Comparison of ENCODE assay signal across 17 cellular contexts in genomic region chr2:235201796-235202195, GRCh38.
"Had no signal": no experiment of that assay in that cellular context is flagged by ENCODE, and none has a peak within 500 bp of the region (broad histone marks: within the 10 kb centered on the region; RNA-seq: fewer than 3 reads in every experiment).

No MANE protein-coding gene starts in this region.

- H3K9me3 ChIP-seq: prostate gland, thoracic aorta had no signal

- H3K4me1 Mint-ChIP-seq: activated naive CD8-positive, alpha-beta T cell treated with anti-CD3 and anti-CD28 coated beads, Interleukin-2, amount 10 ng/mL, durations not matched to agents 7 days and 5 days; central memory CD8-positive, alpha-beta T cell; T-cell had no signal

- H3K27me3 ChIP-seq: brain microvascular endothelial cell had no signal

- H3K4me3 Mint-ChIP-seq: activated naive CD8-positive, alpha-beta T cell treated with anti-CD3 and anti-CD28 coated beads, Interleukin-2, amount 10 ng/mL, durations not matched to agents 7 days and 5 days; activated T-helper 1 cell treated with anti-CD3 and anti-CD28 coated beads, Interleukin-12 subunit alpha, Interleukin-12 subunit beta, Interleukin-2, Interleukin-4 antibody, amounts not matched to agents 30 ng/mL and 10 ng/mL and 1 ng/mL, durations not matched to agents 14 hours and 24 hours and 36 hours; central memory CD8-positive, alpha-beta T cell; T-cell had no signal

- ATAC-seq: activated CD4-positive, CD25-positive, alpha-beta regulatory T cell treated with anti-CD3 and anti-CD28 coated beads, Interleukin-2, amount 50 U/mL, for 24 hours; heart left ventricle; left lobe of liver; sciatic nerve; T-cell had no signal

- H3K9me3 Mint-ChIP-seq: activated naive CD8-positive, alpha-beta T cell treated with anti-CD3 and anti-CD28 coated beads, Interleukin-2, amount 10 ng/mL, durations not matched to agents 7 days and 5 days; activated T-helper 1 cell treated with anti-CD3 and anti-CD28 coated beads, Interleukin-12 subunit alpha, Interleukin-12 subunit beta, Interleukin-2, Interleukin-4 antibody, amounts not matched to agents 30 ng/mL and 10 ng/mL and 1 ng/mL, durations not matched to agents 14 hours and 24 hours and 36 hours; central memory CD8-positive, alpha-beta T cell; T-cell had no signal

- H3K27ac Mint-ChIP-seq: activated naive CD8-positive, alpha-beta T cell treated with anti-CD3 and anti-CD28 coated beads, Interleukin-2, amount 10 ng/mL, durations not matched to agents 7 days and 5 days; activated T-helper 1 cell treated with anti-CD3 and anti-CD28 coated beads, Interleukin-12 subunit alpha, Interleukin-12 subunit beta, Interleukin-2, Interleukin-4 antibody, amounts not matched to agents 30 ng/mL and 10 ng/mL and 1 ng/mL, durations not matched to agents 14 hours and 24 hours and 36 hours; T-cell had no signal

- H3K4me1 ChIP-seq: heart left ventricle, prostate gland had no signal

- H3K36me3 Mint-ChIP-seq: activated naive CD8-positive, alpha-beta T cell treated with anti-CD3 and anti-CD28 coated beads, Interleukin-2, amount 10 ng/mL, durations not matched to agents 7 days and 5 days; T-cell had no signal

- H3K4me3 ChIP-seq: heart left ventricle, prostate gland, thoracic aorta had no signal

- DNase-seq: activated CD4-positive, alpha-beta T cell treated with anti-CD3 and anti-CD28 coated beads, Interleukin-2, amount 50 U/mL, for 1 hour; activated naive CD8-positive, alpha-beta T cell treated with anti-CD3 and anti-CD28 coated beads, Interleukin-2, amount 10 ng/mL, durations not matched to agents 7 days and 5 days; brain microvascular endothelial cell; effector memory CD4-positive, alpha-beta T cell; foreskin melanocyte; heart left ventricle; stimulated activated CD4-positive, alpha-beta T cell treated with anti-CD3 and anti-CD28 coated beads, Interleukin-2, amount 100 ng/mL, for 24 hours; T-cell; T-helper 9 cell had no signal

- H3K27ac ChIP-seq: brain microvascular endothelial cell, epithelial cell of prostate, heart left ventricle, prostate gland, thoracic aorta had no signal

- H3K36me3 ChIP-seq: brain microvascular endothelial cell, heart left ventricle, prostate gland, thoracic aorta had no signal
